1 cellular context compared by ENCODE assay signal in the genomic region with DNA sequence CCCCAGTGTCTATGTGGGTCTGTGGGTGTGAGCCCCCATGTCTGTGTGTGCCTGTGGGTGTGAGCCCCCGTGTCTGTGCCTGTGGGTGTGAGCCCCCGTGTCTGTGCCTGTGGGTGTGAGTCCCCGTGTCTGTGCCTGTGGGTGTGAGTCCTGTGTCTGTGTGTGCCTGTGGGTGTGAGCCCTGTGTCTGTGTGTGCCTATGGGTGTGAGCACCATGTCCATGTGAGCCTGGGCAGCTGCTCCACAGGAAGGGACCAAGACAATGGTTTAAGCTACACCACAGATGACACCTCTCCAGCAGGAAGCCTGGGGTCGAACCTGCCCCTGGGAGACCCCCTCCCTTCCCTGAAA.
TF ChIP-seq lines count a peak whose summit lies in the region.

No MANE protein-coding gene starts in this region.

TF ChIP-seq in H1, 55 proteins besides CTCF, POLR2A, EP300 and RAD21:
- TF ChIP-seq, protein P1, sequence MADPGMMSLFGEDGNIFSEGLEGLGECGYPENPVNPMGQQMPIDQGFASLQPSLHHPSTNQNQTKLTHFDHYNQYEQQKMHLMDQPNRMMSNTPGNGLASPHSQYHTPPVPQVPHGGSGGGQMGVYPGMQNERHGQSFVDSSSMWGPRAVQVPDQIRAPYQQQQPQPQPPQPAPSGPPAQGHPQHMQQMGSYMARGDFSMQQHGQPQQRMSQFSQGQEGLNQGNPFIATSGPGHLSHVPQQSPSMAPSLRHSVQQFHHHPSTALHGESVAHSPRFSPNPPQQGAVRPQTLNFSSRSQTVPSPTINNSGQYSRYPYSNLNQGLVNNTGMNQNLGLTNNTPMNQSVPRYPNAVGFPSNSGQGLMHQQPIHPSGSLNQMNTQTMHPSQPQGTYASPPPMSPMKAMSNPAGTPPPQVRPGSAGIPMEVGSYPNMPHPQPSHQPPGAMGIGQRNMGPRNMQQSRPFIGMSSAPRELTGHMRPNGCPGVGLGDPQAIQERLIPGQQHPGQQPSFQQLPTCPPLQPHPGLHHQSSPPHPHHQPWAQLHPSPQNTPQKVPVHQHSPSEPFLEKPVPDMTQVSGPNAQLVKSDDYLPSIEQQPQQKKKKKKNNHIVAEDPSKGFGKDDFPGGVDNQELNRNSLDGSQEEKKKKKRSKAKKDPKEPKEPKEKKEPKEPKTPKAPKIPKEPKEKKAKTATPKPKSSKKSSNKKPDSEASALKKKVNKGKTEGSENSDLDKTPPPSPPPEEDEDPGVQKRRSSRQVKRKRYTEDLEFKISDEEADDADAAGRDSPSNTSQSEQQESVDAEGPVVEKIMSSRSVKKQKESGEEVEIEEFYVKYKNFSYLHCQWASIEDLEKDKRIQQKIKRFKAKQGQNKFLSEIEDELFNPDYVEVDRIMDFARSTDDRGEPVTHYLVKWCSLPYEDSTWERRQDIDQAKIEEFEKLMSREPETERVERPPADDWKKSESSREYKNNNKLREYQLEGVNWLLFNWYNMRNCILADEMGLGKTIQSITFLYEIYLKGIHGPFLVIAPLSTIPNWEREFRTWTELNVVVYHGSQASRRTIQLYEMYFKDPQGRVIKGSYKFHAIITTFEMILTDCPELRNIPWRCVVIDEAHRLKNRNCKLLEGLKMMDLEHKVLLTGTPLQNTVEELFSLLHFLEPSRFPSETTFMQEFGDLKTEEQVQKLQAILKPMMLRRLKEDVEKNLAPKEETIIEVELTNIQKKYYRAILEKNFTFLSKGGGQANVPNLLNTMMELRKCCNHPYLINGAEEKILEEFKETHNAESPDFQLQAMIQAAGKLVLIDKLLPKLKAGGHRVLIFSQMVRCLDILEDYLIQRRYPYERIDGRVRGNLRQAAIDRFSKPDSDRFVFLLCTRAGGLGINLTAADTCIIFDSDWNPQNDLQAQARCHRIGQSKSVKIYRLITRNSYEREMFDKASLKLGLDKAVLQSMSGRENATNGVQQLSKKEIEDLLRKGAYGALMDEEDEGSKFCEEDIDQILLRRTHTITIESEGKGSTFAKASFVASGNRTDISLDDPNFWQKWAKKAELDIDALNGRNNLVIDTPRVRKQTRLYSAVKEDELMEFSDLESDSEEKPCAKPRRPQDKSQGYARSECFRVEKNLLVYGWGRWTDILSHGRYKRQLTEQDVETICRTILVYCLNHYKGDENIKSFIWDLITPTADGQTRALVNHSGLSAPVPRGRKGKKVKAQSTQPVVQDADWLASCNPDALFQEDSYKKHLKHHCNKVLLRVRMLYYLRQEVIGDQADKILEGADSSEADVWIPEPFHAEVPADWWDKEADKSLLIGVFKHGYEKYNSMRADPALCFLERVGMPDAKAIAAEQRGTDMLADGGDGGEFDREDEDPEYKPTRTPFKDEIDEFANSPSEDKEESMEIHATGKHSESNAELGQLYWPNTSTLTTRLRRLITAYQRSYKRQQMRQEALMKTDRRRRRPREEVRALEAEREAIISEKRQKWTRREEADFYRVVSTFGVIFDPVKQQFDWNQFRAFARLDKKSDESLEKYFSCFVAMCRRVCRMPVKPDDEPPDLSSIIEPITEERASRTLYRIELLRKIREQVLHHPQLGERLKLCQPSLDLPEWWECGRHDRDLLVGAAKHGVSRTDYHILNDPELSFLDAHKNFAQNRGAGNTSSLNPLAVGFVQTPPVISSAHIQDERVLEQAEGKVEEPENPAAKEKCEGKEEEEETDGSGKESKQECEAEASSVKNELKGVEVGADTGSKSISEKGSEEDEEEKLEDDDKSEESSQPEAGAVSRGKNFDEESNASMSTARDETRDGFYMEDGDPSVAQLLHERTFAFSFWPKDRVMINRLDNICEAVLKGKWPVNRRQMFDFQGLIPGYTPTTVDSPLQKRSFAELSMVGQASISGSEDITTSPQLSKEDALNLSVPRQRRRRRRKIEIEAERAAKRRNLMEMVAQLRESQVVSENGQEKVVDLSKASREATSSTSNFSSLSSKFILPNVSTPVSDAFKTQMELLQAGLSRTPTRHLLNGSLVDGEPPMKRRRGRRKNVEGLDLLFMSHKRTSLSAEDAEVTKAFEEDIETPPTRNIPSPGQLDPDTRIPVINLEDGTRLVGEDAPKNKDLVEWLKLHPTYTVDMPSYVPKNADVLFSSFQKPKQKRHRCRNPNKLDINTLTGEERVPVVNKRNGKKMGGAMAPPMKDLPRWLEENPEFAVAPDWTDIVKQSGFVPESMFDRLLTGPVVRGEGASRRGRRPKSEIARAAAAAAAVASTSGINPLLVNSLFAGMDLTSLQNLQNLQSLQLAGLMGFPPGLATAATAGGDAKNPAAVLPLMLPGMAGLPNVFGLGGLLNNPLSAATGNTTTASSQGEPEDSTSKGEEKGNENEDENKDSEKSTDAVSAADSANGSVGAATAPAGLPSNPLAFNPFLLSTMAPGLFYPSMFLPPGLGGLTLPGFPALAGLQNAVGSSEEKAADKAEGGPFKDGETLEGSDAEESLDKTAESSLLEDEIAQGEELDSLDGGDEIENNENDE (IDR thresholded peaks at IDR 0.05; ENCODE audit: insufficient replicate concordance, low read length): no peak
- TF ChIP-seq POLR2AphosphoS5 (IDR thresholded peaks at IDR 0.05; ENCODE audit: low read depth, low read length) (no peak), HDAC6 (IDR thresholded peaks at IDR 0.05; ENCODE audit: low read depth, low read length) (no peak), MAFK (IDR thresholded peaks at IDR 0.05; ENCODE audit: low read depth, low read length) (no peak), CBX8 (IDR thresholded peaks at IDR 0.05; ENCODE audit: borderline replicate concordance, low read depth, low read length) (no peak), NRF1 (IDR thresholded peaks at IDR 0.05; ENCODE audit: low read depth, low read length) (no peak), CTBP2 (IDR thresholded peaks at IDR 0.05; ENCODE audit: borderline replicate concordance, insufficient read depth, insufficient read length, low read length) (no peak), CHD1 (IDR thresholded peaks at IDR 0.05; ENCODE audit: low read depth, low read length) (no peak), JUND (IDR thresholded peaks at IDR 0.05; ENCODE audit: low read length) (no peak), BRCA1 (IDR thresholded peaks at IDR 0.05; ENCODE audit: low read depth, low read length) (no peak), GTF2F1 (IDR thresholded peaks at IDR 0.05; ENCODE audit: borderline replicate concordance, low read depth, low read length) (no peak), RNF2 (IDR thresholded peaks at IDR 0.05; ENCODE audit: borderline replicate concordance, low read depth, low read length, missing control alignments, poor library complexity, severe bottlenecking) (no peak), CBX5 (IDR thresholded peaks at IDR 0.05; ENCODE audit: low read depth, low read length) (no peak), SUZ12 (IDR thresholded peaks at IDR 0.05; ENCODE audit: low read length) (no peak)
